12 cellular contexts compared by ENCODE assay signal in the genomic region with DNA sequence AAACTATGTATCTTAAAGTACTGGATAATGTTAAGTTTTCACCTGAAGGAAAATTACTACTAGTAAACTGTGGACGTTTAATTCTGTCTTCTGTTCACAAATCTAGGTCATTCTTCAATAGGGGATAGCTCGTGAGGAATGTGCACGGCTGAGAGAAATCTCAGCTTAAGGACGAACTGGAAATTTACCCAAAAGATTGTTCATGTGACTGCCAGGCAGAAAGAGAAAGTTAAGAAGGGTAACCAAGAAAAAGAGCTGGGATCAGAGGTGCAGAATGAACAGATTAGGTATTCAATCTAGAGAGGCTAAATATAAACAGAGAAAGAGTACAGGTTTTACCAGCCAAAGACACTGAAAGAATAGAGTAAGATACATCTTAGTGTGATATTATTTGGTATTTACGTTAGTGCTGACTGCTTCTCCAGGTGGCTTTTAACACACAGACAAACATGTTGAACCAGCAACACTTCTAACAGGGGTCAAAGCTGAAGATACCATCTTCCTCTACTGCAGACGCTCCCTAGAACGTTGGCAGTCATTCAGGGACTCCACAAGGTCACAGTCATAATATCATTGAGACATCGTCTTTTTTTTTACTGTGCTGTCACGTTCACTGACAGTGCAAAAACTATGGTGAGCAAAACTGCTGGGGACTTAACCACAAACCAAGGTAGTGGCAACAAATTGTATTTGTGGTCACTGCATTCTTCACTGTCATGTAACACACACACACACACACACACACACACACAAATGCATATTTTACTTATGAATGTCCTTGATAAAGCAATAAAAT.
DNase-seq lines count a peak whose midpoint lies in the region; ATAC-seq, FAIRE-seq and TF ChIP-seq lines count a peak whose summit lies in the region.
"Had no signal": no experiment of that assay in that cellular context is flagged by ENCODE, and none has a peak within 500 bp of the region (broad histone marks: within the 10 kb centered on the region; RNA-seq: fewer than 3 reads in every experiment).

No MANE protein-coding gene starts in this region.

- H3K9me3 Mint-ChIP-seq in astrocyte (ENCODE audit: unreplicated experiment), result peaks cover 5% of the 10 kb centered on the region

- H3K36me3 Mint-ChIP-seq in astrocyte (ENCODE audit: low read depth, unreplicated experiment), result no peaks in the 10 kb centered on the region

- H3K4me3 ChIP-seq in DND-41 (ENCODE audit: low read depth in 1 of 2, low read length in 2 of 2) (no peak overlapping the region), astrocyte (ENCODE audit: insufficient read depth, low read depth, low read length) (no peak overlapping the region)
- H3K4me3 ChIP-seq in effector memory CD4-positive, alpha-beta T cell (ENCODE audit: insufficient read depth, low read depth, low read length, poor library complexity, severe bottlenecking), result no peak overlapping the region

- no peak for FAIRE-seq in astrocyte (lab: Jason Lieb, UNC)

- no peaks in the 10 kb centered on the region for H3K27me3 ChIP-seq in DND-41 (ENCODE audit: insufficient read depth, low read length, poor library complexity)
- no peaks in the 10 kb centered on the region for H3K27me3 ChIP-seq in astrocyte (ENCODE audit: insufficient read depth, low read length)
- no peaks in the 10 kb centered on the region for H3K27me3 ChIP-seq in effector memory CD4-positive, alpha-beta T cell (replicated peaks; ENCODE audit: control insufficient read depth, insufficient read depth, low read length, poor library complexity, severe bottlenecking)

- peaks cover 15% of the 10 kb centered on the region for H3K4me1 ChIP-seq in DND-41 (ENCODE audit: insufficient read depth, low read length)
- no peaks in the 10 kb centered on the region for H3K4me1 ChIP-seq in astrocyte (ENCODE audit: insufficient read depth, low read length)
- no peaks in the 10 kb centered on the region for H3K4me1 ChIP-seq in effector memory CD4-positive, alpha-beta T cell (ENCODE audit: control insufficient read depth, insufficient read depth, low read length, poor library complexity, severe bottlenecking)

- H2AFZ ChIP-seq in DND-41 (ENCODE audit: low read depth, low read length) (peak overlapping the region; percentile 61; the same call in 1 of the 2 replicates), astrocyte (ENCODE audit: low read depth, low read length) (no peak overlapping the region)

- H4K20me1 ChIP-seq in DND-41 (ENCODE audit: insufficient read depth, low read length), result no peaks in the 10 kb centered on the region
- H4K20me1 ChIP-seq in astrocyte (ENCODE audit: insufficient read depth, low read length), result no peaks in the 10 kb centered on the region

- no peak overlapping the region for H3K4me3 Mint-ChIP-seq in astrocyte (ENCODE audit: unreplicated experiment)

- H3K9ac ChIP-seq in DND-41 (ENCODE audit: low read depth, low read length), result no peak overlapping the region
- no peak overlapping the region for H3K9ac ChIP-seq in astrocyte (ENCODE audit: low read length)

- ATAC-seq in DND-41 (ENCODE audit: insufficient read depth, low read depth), result peak; percentile 93
- no peak for ATAC-seq in GM21717 (IDR thresholded peaks at IDR 0.05; ENCODE audit: unreplicated experiment)
- no peak for ATAC-seq in HG02870 (IDR thresholded peaks at IDR 0.05; ENCODE audit: unreplicated experiment)

- H3K79me2 ChIP-seq in DND-41 (ENCODE audit: insufficient read depth, low read length), result no peaks in the 10 kb centered on the region
- no peaks in the 10 kb centered on the region for H3K79me2 ChIP-seq in astrocyte (ENCODE audit: insufficient read depth, low read length)

- H3K36me3 ChIP-seq in DND-41 (ENCODE audit: insufficient read depth, low read length), result peaks cover 4% of the 10 kb centered on the region; the same call in 1 of the 2 replicates
- H3K36me3 ChIP-seq in astrocyte (ENCODE audit: insufficient read depth, low read length), result no peaks in the 10 kb centered on the region
- H3K36me3 ChIP-seq in effector memory CD4-positive, alpha-beta T cell (ENCODE audit: control insufficient read depth, insufficient read depth, low read length), result no peaks in the 10 kb centered on the region

- TF ChIP-seq CTCF in DND-41 (IDR thresholded peaks at IDR 0.05; ENCODE audit: borderline replicate concordance, extremely low read depth, low read length, poor library complexity, severe bottlenecking), result no peak
- TF ChIP-seq CTCF in astrocyte (IDR thresholded peaks at IDR 0.05; ENCODE audit: insufficient read depth, low read depth, low read length), result no peak

- peaks cover 18% of the 10 kb centered on the region for H3K9me3 ChIP-seq in DND-41 (ENCODE audit: insufficient read depth, low read length, severe bottlenecking)
- no peaks in the 10 kb centered on the region for H3K9me3 ChIP-seq in astrocyte (ENCODE audit: insufficient read depth, low read depth, low read length)
- H3K9me3 ChIP-seq in effector memory CD4-positive, alpha-beta T cell (ENCODE audit: control insufficient read depth, low read length), result no peaks in the 10 kb centered on the region

- H3K4me1 Mint-ChIP-seq in astrocyte (ENCODE audit: low read depth, unreplicated experiment), result peaks cover 13% of the 10 kb centered on the region

- H3K4me2 ChIP-seq in DND-41 (ENCODE audit: insufficient read depth, low read length) (peak overlapping the region; percentile 37; the same call in 1 of the 2 replicates), astrocyte (ENCODE audit: low read length) (no peak overlapping the region)

- H3K27me3 Mint-ChIP-seq in astrocyte (ENCODE audit: low read depth, unreplicated experiment), result no peaks in the 10 kb centered on the region

- peak; percentile 58 for DNase-seq in DND-41
- DNase-seq in LHCN-M2 (ENCODE audit: low read depth), result peak; percentile 27
- DNase-seq in astrocyte (ENCODE audit: low read depth), result peak; percentile 75
- DNase-seq in mucosa of gallbladder (ENCODE audit: low spot score), result peak; percentile 10
- DNase-seq in SIG-M5 treated with dmso at 0.1 percent for 504 hours (lab: John Stamatoyannopoulos, UW; ENCODE audit: unreplicated experiment), result no peak
- DNase-seq in effector memory CD4-positive, alpha-beta T cell, result no peak
- DNase-seq: DMS53, head of caudate nucleus, T1000 had no signal

- H3K27ac Mint-ChIP-seq in astrocyte (ENCODE audit: unreplicated experiment), result no peak overlapping the region
- H3K27ac Mint-ChIP-seq: IgD-negative memory B cell had no signal

- peak overlapping the region; percentile 61 for H3K27ac ChIP-seq in DND-41 (ENCODE audit: low read length)
- H3K27ac ChIP-seq in astrocyte (ENCODE audit: low read depth, low read length), result no peak overlapping the region
- no peak overlapping the region for H3K27ac ChIP-seq in effector memory CD4-positive, alpha-beta T cell (ENCODE audit: insufficient read depth, low read length, poor library complexity, severe bottlenecking)

Comparison
In these comparisons a context has a peak if more than half of its experiments do, and no peak if none do; other contexts are left out.
1. DNase-seq: peak in DND-41 (single experiment), LHCN-M2 (single experiment), astrocyte (single experiment) and mucosa of gallbladder (single experiment); none in SIG-M5 treated with dmso at 0.1 percent for 504 hours (single experiment) and effector memory CD4-positive, alpha-beta T cell (0 of 3).